In genomic region chr16:57268804-57269800, GRCh38 we compare ENCODE assay signal across 11 cellular contexts. TPM values are rescaled to one million over a fixed set of nuclear protein-coding genes. Genes with fewer than 3 reads are reported as not detected.
DNase-seq lines count a peak whose midpoint lies in the region; ATAC-seq, FAIRE-seq and TF ChIP-seq lines count a peak whose summit lies in the region.
"Had no signal": no experiment of that assay in that cellular context is flagged by ENCODE, and none has a peak within 500 bp of the region (broad histone marks: within the 10 kb centered on the region; RNA-seq: fewer than 3 reads in every experiment).

No MANE protein-coding gene starts in this region.

- no peak for FAIRE-seq in bronchial epithelial cell (lab: Jason Lieb, UNC)

- H3K27me3 Mint-ChIP-seq in activated T-cell treated with anti-CD3 and anti-CD28 coated beads, Interleukin-2, amount 50 U/mL, for 24 hours = no peaks in the 10 kb centered on the region

- H3K9me3 Mint-ChIP-seq in activated T-cell treated with anti-CD3 and anti-CD28 coated beads, Interleukin-2, amount 50 U/mL, for 24 hours = no peaks in the 10 kb centered on the region
- H3K9me3 Mint-ChIP-seq: activated T-cell treated with anti-CD3 and anti-CD28 coated beads, Interleukin-2, amount 50 U/mL, for 4 hours had no signal

- H3K36me3 Mint-ChIP-seq in activated T-cell treated with anti-CD3 and anti-CD28 coated beads, Interleukin-2, amount 50 U/mL, for 24 hours (ENCODE audit: low read depth) = no peaks in the 10 kb centered on the region

- H3K36me3 ChIP-seq in bronchial epithelial cell (ENCODE audit: control insufficient read depth, insufficient read depth, low read length) (no peaks in the 10 kb centered on the region), right lobe of liver (no peaks in the 10 kb centered on the region), tibial nerve (no peaks in the 10 kb centered on the region)

- peak in 3 of 4 donors; percentile 7 to 73 (median 36) for ATAC-seq in right lobe of liver
- no peak for ATAC-seq in GM18505 (IDR thresholded peaks at IDR 0.05; ENCODE audit: unreplicated experiment)

- H3K9me3 ChIP-seq in right lobe of liver = no peaks in the 10 kb centered on the region
- no peaks in the 10 kb centered on the region for H3K9me3 ChIP-seq in tibial nerve

- no peak for TF ChIP-seq EP300 in tibial nerve (IDR thresholded peaks at IDR 0.05)

- no peak overlapping the region for H3K4me3 Mint-ChIP-seq in activated T-cell treated with anti-CD3 and anti-CD28 coated beads, Interleukin-2, amount 50 U/mL, for 24 hours
- H3K4me3 Mint-ChIP-seq: activated T-cell treated with anti-CD3 and anti-CD28 coated beads, Interleukin-2, amount 50 U/mL, for 4 hours had no signal

- H3K27me3 ChIP-seq in bronchial epithelial cell (ENCODE audit: control insufficient read depth, insufficient read depth, low read length) = no peaks in the 10 kb centered on the region
- no peaks in the 10 kb centered on the region for H3K27me3 ChIP-seq in right lobe of liver
- no peaks in the 10 kb centered on the region for H3K27me3 ChIP-seq in tibial nerve

- no peak for TF ChIP-seq CTCF in bronchial epithelial cell (IDR thresholded peaks at IDR 0.05; ENCODE audit: insufficient read depth, low read length, severe bottlenecking)
- TF ChIP-seq CTCF in right lobe of liver (IDR thresholded peaks at IDR 0.05) = no peak
- TF ChIP-seq CTCF in tibial nerve (IDR thresholded peaks at IDR 0.05) = no peak

- H3K4me1 Mint-ChIP-seq in activated T-cell treated with anti-CD3 and anti-CD28 coated beads, Interleukin-2, amount 50 U/mL, for 24 hours (ENCODE audit: low read depth) = peaks cover 42% of the 10 kb centered on the region

- 49% methylated on average over 7 of the region's 14 CpGs for WGBS in right lobe of liver (ENCODE audit: insufficient coverage, low coverage, low lambda C conversion rate, missing lambda C conversion rate)
- 46 to 55% methylated on average over 12 to 13 of the region's 14 CpGs for WGBS in tibial nerve, 2 donors

- peaks cover 0 to 4% (median 0%) of the 10 kb centered on the region in 4 donors for H3K4me1 ChIP-seq in right lobe of liver
- peaks cover 6 to 92% (median 34%) of the 10 kb centered on the region in 4 donors for H3K4me1 ChIP-seq in tibial nerve

- H3K4me3 ChIP-seq in bronchial epithelial cell (ENCODE audit: low read depth, low read length) = no peak overlapping the region
- H3K4me3 ChIP-seq in right lobe of liver = no peak overlapping the region
- no peak overlapping the region for H3K4me3 ChIP-seq in tibial nerve

- DNase-seq in activated T-cell treated with anti-CD3 and anti-CD28 coated beads, Interleukin-2, amount 50 U/mL, for 24 hours = no peak
- DNase-seq in activated T-cell treated with anti-CD3 and anti-CD28 coated beads for 4 hours = no peak
- peak; percentile 23 for DNase-seq in bronchial epithelial cell (ENCODE audit: low read depth)
- peak in 1 of 3 donors; percentile 35 for DNase-seq in right lobe of liver
- DNase-seq in tibial nerve (ENCODE audit: low spot score in 2 of 2) = no peak
- no peak for DNase-seq in NCI-H1436 (lab: John Stamatoyannopoulos, UW)
- DNase-seq in AG08396 (ENCODE audit: low spot score) = no peak
- DNase-seq: activated T-cell treated with anti-CD3 and anti-CD28 coated beads, Interleukin-2, amount 50 U/mL, for 4 hours; Kasumi-1; NCI-H524 treated with DMSO at 0.1 percent for 48 hours had no signal

- H3K27ac Mint-ChIP-seq in activated T-cell treated with anti-CD3 and anti-CD28 coated beads, Interleukin-2, amount 50 U/mL, for 24 hours = peak overlapping the region; percentile 40

- H3K27ac ChIP-seq in right lobe of liver (no peak overlapping the region), tibial nerve (peak overlapping the region; percentile 62 to 92 (median 84))

- TF ChIP-seq POLR2A in right lobe of liver (IDR thresholded peaks at IDR 0.05) = no peak
- TF ChIP-seq POLR2A in tibial nerve (IDR thresholded peaks at IDR 0.05) = no peak
- TF ChIP-seq POLR2A in GM18505 (IDR thresholded peaks at IDR 0.05; ENCODE audit: borderline replicate concordance, extremely low read depth, insufficient read depth, insufficient read length) = no peak

- intact Hi-C loops in right lobe of liver (cut with DNase I) = no loop called here

RNA-seq across cellular contexts. Expression of gene PLLP, which starts 15.4 kb away (rescaled TPM):
- total RNA-seq in bronchial epithelial cell (3.3 and 13.7 TPM in 2 replicates), right lobe of liver (1 to 10 TPM; 2.1 to 7.4 (median 3.8) TPM), tibial nerve (100 to 1,000 TPM; 162 to 363 (median 321) TPM)

RNA-seq across cellular contexts. Expression of gene ARL2BP, which starts 24.0 kb away (rescaled TPM):
- 63.8 and 71.3 TPM in 2 replicates for total RNA-seq in bronchial epithelial cell
- 10 to 100 TPM; 19.3 to 26.8 (median 22.0) TPM for total RNA-seq in right lobe of liver
- 10 to 100 TPM; 54.0 to 63.8 (median 55.5) TPM for total RNA-seq in tibial nerve

Comparison
In these comparisons a context has a peak if more than half of its experiments do, and no peak if none do; other contexts are left out.
1. H3K27ac ChIP-seq: peak in tibial nerve (4 of 4); none in right lobe of liver (0 of 3).
2. RNA of gene PLLP, which starts 15.4 kb away (total RNA-seq): 162 to 363 TPM in tibial nerve; 3.3 to 13.7 TPM in bronchial epithelial cell and 2.1 to 7.4 TPM in right lobe of liver; every median in the first group is over 10 times any median in the second.